In the genomic region with DNA sequence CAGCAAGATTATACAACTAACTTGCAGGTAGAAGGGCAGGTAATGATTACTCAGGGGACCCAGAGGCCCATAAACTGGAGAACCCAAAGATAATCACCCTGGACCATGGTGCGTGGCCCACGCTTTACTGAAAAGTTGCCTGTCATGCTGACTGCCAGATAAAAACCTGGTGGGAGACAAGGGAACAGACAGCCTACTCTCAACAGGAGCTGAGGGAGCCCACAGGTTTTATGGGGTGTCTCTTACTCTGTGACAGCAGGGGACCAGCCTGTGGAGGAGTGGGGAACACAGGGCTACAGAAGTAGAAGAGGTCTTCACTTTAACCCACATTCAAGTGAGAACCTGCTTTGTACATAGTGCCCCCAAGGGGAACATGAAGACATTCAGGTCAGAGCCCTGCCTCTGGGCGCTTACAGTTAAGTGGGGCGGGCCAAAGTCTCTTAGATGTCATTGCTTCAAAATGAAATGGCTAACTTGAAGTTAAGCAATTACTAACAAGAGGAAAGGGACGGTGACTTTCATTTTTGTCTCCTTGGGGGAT, we compare ENCODE assay signal across 19 cellular contexts.
"Had no signal": no experiment of that assay in that cellular context is flagged by ENCODE, and none has a peak within 500 bp of the region (broad histone marks: within the 10 kb centered on the region; RNA-seq: fewer than 3 reads in every experiment).

No MANE protein-coding gene starts in this region.

- ATAC-seq: stimulated activated effector memory CD8-positive, alpha-beta T cell treated with anti-CD3 and anti-CD28 coated beads, Interleukin-12 subunit alpha, Interleukin-12 subunit beta, amount 100 ng/mL, for 72 hours; upper lobe of right lung had no signal

- H3K36me3 ChIP-seq: sigmoid colon, thoracic aorta, upper lobe of right lung had no signal

- H3K4me3 ChIP-seq: lung, sigmoid colon, thoracic aorta, upper lobe of right lung had no signal

- H3K27ac Mint-ChIP-seq: activated B cell treated with CpG ODN at 0.5 μM for 24 hours; activated CD4-positive, alpha-beta memory T cell treated with anti-CD3 and anti-CD28 coated beads for 36 hours; activated naive CD8-positive, alpha-beta T cell treated with anti-CD3 and anti-CD28 coated beads for 36 hours; mesothelial cell of epicardium; nephron had no signal

- H3K4me1 Mint-ChIP-seq: activated B cell treated with CpG ODN at 0.5 μM for 24 hours; activated naive CD8-positive, alpha-beta T cell treated with anti-CD3 and anti-CD28 coated beads for 36 hours; mesothelial cell of epicardium; nephron; stimulated activated effector memory CD8-positive, alpha-beta T cell treated with anti-CD3 and anti-CD28 coated beads, Interleukin-12 subunit alpha, Interleukin-12 subunit beta, amount 100 ng/mL, for 72 hours had no signal

- H3K27me3 Mint-ChIP-seq: activated B cell treated with CpG ODN at 0.5 μM for 24 hours; activated CD4-positive, alpha-beta memory T cell treated with anti-CD3 and anti-CD28 coated beads for 36 hours; activated naive CD8-positive, alpha-beta T cell treated with anti-CD3 and anti-CD28 coated beads for 36 hours had no signal

- H3K4me1 ChIP-seq: parathyroid adenoma, sigmoid colon, upper lobe of right lung had no signal

- H3K9me3 ChIP-seq: sigmoid colon, thoracic aorta, upper lobe of right lung had no signal

- H3K36me3 Mint-ChIP-seq: activated CD4-positive, alpha-beta memory T cell treated with anti-CD3 and anti-CD28 coated beads for 36 hours; activated naive CD8-positive, alpha-beta T cell treated with anti-CD3 and anti-CD28 coated beads for 36 hours; mesothelial cell of epicardium; stimulated activated effector memory CD8-positive, alpha-beta T cell treated with anti-CD3 and anti-CD28 coated beads, Interleukin-12 subunit alpha, Interleukin-12 subunit beta, amount 100 ng/mL, for 72 hours had no signal

- DNase-seq: activated B cell treated with CpG ODN at 0.5 μM for 24 hours; activated CD4-positive, alpha-beta memory T cell treated with anti-CD3 and anti-CD28 coated beads for 36 hours; activated CD4-positive, alpha-beta T cell treated with anti-CD3 and anti-CD28 coated beads for 4 hours; activated naive CD4-positive, alpha-beta T cell; activated naive CD8-positive, alpha-beta T cell treated with anti-CD3 and anti-CD28 coated beads for 36 hours; amniotic stem cell; effector CD4-positive, alpha-beta T cell; foreskin fibroblast; glutamatergic neuron; hypothalamus; sigmoid colon; stimulated activated CD4-positive, alpha-beta T cell treated with anti-CD3 and anti-CD28 coated beads, Interleukin-4, amount 100 ng/mL, for 24 hours; upper lobe of right lung had no signal

- H3K9me3 Mint-ChIP-seq: activated B cell treated with CpG ODN at 0.5 μM for 24 hours; activated CD4-positive, alpha-beta memory T cell treated with anti-CD3 and anti-CD28 coated beads for 36 hours; activated naive CD8-positive, alpha-beta T cell treated with anti-CD3 and anti-CD28 coated beads for 36 hours; mesothelial cell of epicardium; nephron; stimulated activated effector memory CD8-positive, alpha-beta T cell treated with anti-CD3 and anti-CD28 coated beads, Interleukin-12 subunit alpha, Interleukin-12 subunit beta, amount 100 ng/mL, for 72 hours had no signal

- H3K4me3 Mint-ChIP-seq: activated B cell treated with CpG ODN at 0.5 μM for 24 hours; activated CD4-positive, alpha-beta memory T cell treated with anti-CD3 and anti-CD28 coated beads for 36 hours; activated naive CD8-positive, alpha-beta T cell treated with anti-CD3 and anti-CD28 coated beads for 36 hours; mesothelial cell of epicardium; nephron; stimulated activated effector memory CD8-positive, alpha-beta T cell treated with anti-CD3 and anti-CD28 coated beads, Interleukin-12 subunit alpha, Interleukin-12 subunit beta, amount 100 ng/mL, for 72 hours had no signal

- H3K27me3 ChIP-seq: sigmoid colon, upper lobe of right lung had no signal

- H3K27ac ChIP-seq: parathyroid adenoma, sigmoid colon, thoracic aorta, upper lobe of right lung had no signal
